In genomic region chr2:126655066-126655465, GRCh38 we compare ENCODE assay signal across 9 cellular contexts. TPM values are rescaled to one million over a fixed set of nuclear protein-coding genes. Genes with fewer than 3 reads are reported as not detected.
DNase-seq lines count a peak whose midpoint lies in the region; TF ChIP-seq lines count a peak whose summit lies in the region.
"Had no signal": no experiment of that assay in that cellular context is flagged by ENCODE, and none has a peak within 500 bp of the region (broad histone marks: within the 10 kb centered on the region; RNA-seq: fewer than 3 reads in every experiment).

No MANE protein-coding gene starts in this region.

- H3K9me3 ChIP-seq in KOPT-K1 (ENCODE audit: insufficient read depth, low read length, poor library complexity, severe bottlenecking): no peaks in the 10 kb centered on the region

- H3K4me1 Mint-ChIP-seq in nephron progenitor cell: peaks cover 60% of the 10 kb centered on the region

- peak overlapping the region; percentile 100 for H3K27ac Mint-ChIP-seq in nephron progenitor cell

- H3K4me3 Mint-ChIP-seq in nephron progenitor cell: peak overlapping the region; percentile 95

- peaks cover 4% of the 10 kb centered on the region for H3K27me3 Mint-ChIP-seq in nephron progenitor cell (ENCODE audit: low read depth, poor library complexity)

- H3K4me3 ChIP-seq in AG10803 (ENCODE audit: low read length): peak overlapping the region; percentile 84

- peak overlapping the region; percentile 75 for H3K27ac ChIP-seq in KOPT-K1 (ENCODE audit: low read depth, low read length, poor library complexity, severe bottlenecking)

- peaks cover 13% of the 10 kb centered on the region for H3K9me3 Mint-ChIP-seq in nephron progenitor cell

- TF ChIP-seq CTCF in AG10803 (conservative IDR thresholded peaks at IDR 0.05; ENCODE audit: low read length) (no peak), nephron progenitor cell (IDR thresholded peaks at IDR 0.05) (no peak)

- no peak for DNase-seq in AG10803 (ENCODE audit: low read depth)
- peak; percentile 9 for DNase-seq in dermis blood vessel endothelial cell
- peak; percentile 22 for DNase-seq in nephron progenitor cell
- no peak for DNase-seq in SKM-1 treated with dmso at 0.1 percent for 144 hours (lab: John Stamatoyannopoulos, UW; ENCODE audit: unreplicated experiment)
- no peak for DNase-seq in ureter (ENCODE audit: low spot score)
- no peak for DNase-seq in COR-L47 (lab: John Stamatoyannopoulos, UW)
- no peak for DNase-seq in retina
- DNase-seq: MM.1S had no signal

- H3K36me3 ChIP-seq in KOPT-K1 (ENCODE audit: insufficient read depth, low read length): no peaks in the 10 kb centered on the region

- H3K36me3 Mint-ChIP-seq in nephron progenitor cell (ENCODE audit: low read depth): peaks cover 8% of the 10 kb centered on the region

RNA-seq across cellular contexts. Expression of gene GYPC, which starts 0.9 kb away (rescaled TPM):
- total RNA-seq in dermis blood vessel endothelial cell (227 and 297 TPM in 2 replicates), ureter (30.1 TPM)

Comparison
In these comparisons a context has a peak if more than half of its experiments do, and no peak if none do; other contexts are left out.
1. DNase-seq: peak in dermis blood vessel endothelial cell (single experiment) and nephron progenitor cell (single experiment); none in AG10803 (single experiment), SKM-1 treated with dmso at 0.1 percent for 144 hours (single experiment), ureter (single experiment), COR-L47 (single experiment) and retina (single experiment).